Comparison of ENCODE assay signal across 24 cellular contexts in the genomic region with DNA sequence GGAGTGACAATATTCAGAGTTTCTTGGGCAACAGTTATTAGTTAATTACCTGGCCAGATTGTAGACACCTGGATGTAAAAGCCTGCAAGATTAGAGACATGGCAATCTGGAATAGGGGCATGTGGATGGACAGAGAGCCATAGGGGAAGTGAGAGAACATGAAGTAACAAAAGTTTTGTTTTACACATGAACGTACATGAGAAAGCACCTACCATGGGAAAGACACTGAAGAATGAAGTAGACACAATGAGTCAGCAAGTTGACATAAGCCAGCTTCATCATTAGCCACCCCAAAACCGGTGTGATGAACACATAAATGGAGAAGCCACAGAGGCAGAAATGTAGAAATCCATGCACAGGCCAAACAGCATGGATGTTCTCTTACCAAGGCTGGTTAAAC.
"Had no signal": no experiment of that assay in that cellular context is flagged by ENCODE, and none has a peak within 500 bp of the region (broad histone marks: within the 10 kb centered on the region; RNA-seq: fewer than 3 reads in every experiment).

No MANE protein-coding gene starts in this region.

- ATAC-seq: activated CD4-positive, alpha-beta T cell treated with anti-CD3 and anti-CD28 coated beads for 36 hours; activated T-helper 17 cell treated with anti-CD3 and anti-CD28 coated beads, Interleukin-2, amount 50 U/mL, for 72 hours had no signal

- H3K4me3 ChIP-seq: breast epithelium, Peyer's patch, SJCRH30 had no signal

- H3K36me3 ChIP-seq: breast epithelium, Peyer's patch, SJCRH30, WERI-Rb-1 had no signal

- H3K27me3 ChIP-seq: breast epithelium, Peyer's patch, SJCRH30 had no signal

- DNase-seq: activated CD4-positive, alpha-beta memory T cell treated with anti-CD3 and anti-CD28 coated beads, Interleukin-2, amount 10 ng/mL, durations not matched to agents 7 days and 5 days; activated CD4-positive, alpha-beta T cell treated with anti-CD3 and anti-CD28 coated beads for 36 hours; activated CD4-positive, alpha-beta T cell treated with anti-CD3 and anti-CD28 coated beads, Interleukin-2, amount 50 U/mL, for 1 hour; activated gamma-delta T cell treated with Interleukin-2 at 50 U/mL for 16 hours; activated naive CD4-positive, alpha-beta T cell treated with anti-CD3 and anti-CD28 coated beads, Interleukin-2, amount 50 U/mL, for 16 hours; activated T-cell treated with anti-CD3 and anti-CD28 coated beads for 4 hours; activated T-cell treated with anti-CD3 and anti-CD28 coated beads, Interleukin-2, amount 50 U/mL, for 48 hours; aorta; central memory CD4-positive, alpha-beta T cell; NCI-H1105 treated with DMSO at 0.1 percent for 48 hours; NCI-H1436 treated with DMSO at 0.1 percent for 48 hours; NCI-H187; NCI-H2081; NCI-H446; NCI-H524; OCI-M1; Peyer's patch; Right ventricle myocardium superior; SJCRH30; SK-N-SH; T-helper 1 cell; WERI-Rb-1 had no signal
